31 cellular contexts compared by ENCODE assay signal in the genomic region with DNA sequence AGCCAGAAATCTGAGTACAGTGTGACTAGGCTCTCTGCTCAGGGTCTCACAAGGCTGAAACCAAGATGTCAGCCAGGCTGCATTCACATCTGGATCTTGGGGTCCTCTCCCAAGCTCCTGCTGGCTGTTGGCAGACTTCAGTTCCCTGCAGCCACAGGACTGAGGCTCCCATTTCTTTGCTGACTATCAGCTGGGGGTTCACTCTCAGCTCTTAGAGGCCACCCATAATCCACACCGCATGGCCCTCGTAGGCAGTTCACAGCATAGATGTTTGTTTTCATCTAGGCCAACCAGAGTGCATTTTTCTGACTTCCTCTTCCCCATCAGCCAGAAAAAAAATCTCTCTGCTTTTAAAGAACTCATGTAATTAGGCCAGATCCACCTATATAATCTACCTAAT.
"Had no signal": no experiment of that assay in that cellular context is flagged by ENCODE, and none has a peak within 500 bp of the region (broad histone marks: within the 10 kb centered on the region; RNA-seq: fewer than 3 reads in every experiment).

No MANE protein-coding gene starts in this region.

- FAIRE-seq: endometrium, frontal cortex had no signal

- H3K4me1 Mint-ChIP-seq: activated CD4-positive, alpha-beta memory T cell treated with anti-CD3 and anti-CD28 coated beads, Interleukin-2, amount 10 ng/mL, durations not matched to agents 7 days and 5 days; activated naive CD4-positive, alpha-beta T cell treated with anti-CD3 and anti-CD28 coated beads, Interleukin-2, amount 10 ng/mL, durations not matched to agents 7 days and 5 days; activated naive CD8-positive, alpha-beta T cell treated with anti-CD3 and anti-CD28 coated beads, Interleukin-2, amount 10 ng/mL, durations not matched to agents 7 days and 5 days; brain had no signal

- H3K4me3 ChIP-seq: ascending aorta, breast epithelium, cardiac muscle cell, colonic mucosa, esophagus squamous epithelium had no signal

- H3K4me3 Mint-ChIP-seq: activated CD4-positive, alpha-beta memory T cell treated with anti-CD3 and anti-CD28 coated beads, Interleukin-2, amount 10 ng/mL, durations not matched to agents 7 days and 5 days; activated CD4-positive, alpha-beta T cell treated with anti-CD3 and anti-CD28 coated beads, Interleukin-2, amount 10 ng/mL, durations not matched to agents 7 days and 5 days; activated naive CD4-positive, alpha-beta T cell treated with anti-CD3 and anti-CD28 coated beads, Interleukin-2, amount 10 ng/mL, durations not matched to agents 7 days and 5 days; activated naive CD8-positive, alpha-beta T cell treated with anti-CD3 and anti-CD28 coated beads, Interleukin-2, amount 10 ng/mL, durations not matched to agents 7 days and 5 days; activated T-cell treated with anti-CD3 and anti-CD28 coated beads, Interleukin-2, amount 50 U/mL, for 24 hours; activated T-cell treated with anti-CD3 and anti-CD28 coated beads, Interleukin-2, amount 50 U/mL, for 72 hours; brain; WTC11 had no signal

- H3K9me3 Mint-ChIP-seq: activated CD4-positive, alpha-beta memory T cell treated with anti-CD3 and anti-CD28 coated beads, Interleukin-2, amount 10 ng/mL, durations not matched to agents 7 days and 5 days; activated CD4-positive, alpha-beta T cell treated with anti-CD3 and anti-CD28 coated beads, Interleukin-2, amount 10 ng/mL, durations not matched to agents 7 days and 5 days; activated naive CD4-positive, alpha-beta T cell treated with anti-CD3 and anti-CD28 coated beads, Interleukin-2, amount 10 ng/mL, durations not matched to agents 7 days and 5 days; activated naive CD4-positive, alpha-beta T cell treated with anti-CD3 and anti-CD28 coated beads, Interleukin-2, amount 50 U/mL, for 72 hours; activated naive CD8-positive, alpha-beta T cell treated with anti-CD3 and anti-CD28 coated beads, Interleukin-2, amount 10 ng/mL, durations not matched to agents 7 days and 5 days; activated T-cell treated with anti-CD3 and anti-CD28 coated beads, Interleukin-2, amount 50 U/mL, for 24 hours; activated T-cell treated with anti-CD3 and anti-CD28 coated beads, Interleukin-2, amount 50 U/mL, for 72 hours; brain had no signal

- H3K27me3 Mint-ChIP-seq: activated CD4-positive, alpha-beta memory T cell treated with anti-CD3 and anti-CD28 coated beads, Interleukin-2, amount 10 ng/mL, durations not matched to agents 7 days and 5 days; activated CD4-positive, alpha-beta T cell treated with anti-CD3 and anti-CD28 coated beads, Interleukin-2, amount 10 ng/mL, durations not matched to agents 7 days and 5 days; activated naive CD4-positive, alpha-beta T cell treated with anti-CD3 and anti-CD28 coated beads, Interleukin-2, amount 10 ng/mL, durations not matched to agents 7 days and 5 days; activated naive CD8-positive, alpha-beta T cell treated with anti-CD3 and anti-CD28 coated beads, Interleukin-2, amount 10 ng/mL, durations not matched to agents 7 days and 5 days; activated T-cell treated with anti-CD3 and anti-CD28 coated beads, Interleukin-2, amount 50 U/mL, for 24 hours; brain had no signal

- ATAC-seq: activated naive CD4-positive, alpha-beta T cell treated with anti-CD3 and anti-CD28 coated beads, Interleukin-2, amount 50 U/mL, for 72 hours; activated T-cell treated with anti-CD3 and anti-CD28 coated beads, Interleukin-2, amount 50 U/mL, for 72 hours; WTC11 had no signal

- H3K4me1 ChIP-seq: ascending aorta, breast epithelium, colonic mucosa, esophagus squamous epithelium had no signal

- H3K27ac ChIP-seq: ascending aorta, breast epithelium, cardiac muscle cell, colonic mucosa, epithelial cell of prostate, esophagus squamous epithelium, VCaP had no signal

- H3K27me3 ChIP-seq: ascending aorta, cardiac muscle cell, colonic mucosa, esophagus squamous epithelium had no signal

- H3K9me3 ChIP-seq: ascending aorta, breast epithelium, colonic mucosa, esophagus squamous epithelium had no signal

- DNase-seq: activated CD4-positive, alpha-beta memory T cell treated with anti-CD3 and anti-CD28 coated beads, Interleukin-2, amount 10 ng/mL, durations not matched to agents 7 days and 5 days; activated CD4-positive, alpha-beta T cell treated with anti-CD3 and anti-CD28 coated beads for 1 hour; activated CD4-positive, alpha-beta T cell treated with anti-CD3 and anti-CD28 coated beads for 4 hours; activated CD4-positive, alpha-beta T cell treated with anti-CD3 and anti-CD28 coated beads, Interleukin-2, amount 10 ng/mL, durations not matched to agents 7 days and 5 days; activated CD4-positive, alpha-beta T cell treated with anti-CD3 and anti-CD28 coated beads, Interleukin-2, amount 50 U/mL, for 4 hours; activated CD8-positive, alpha-beta memory T cell treated with anti-CD3 and anti-CD28 coated beads, Interleukin-2, amount 50 U/mL, for 48 hours; activated gamma-delta T cell; activated naive CD4-positive, alpha-beta T cell; activated naive CD4-positive, alpha-beta T cell treated with anti-CD3 and anti-CD28 coated beads, Interleukin-2, amount 10 ng/mL, durations not matched to agents 7 days and 5 days; activated naive CD8-positive, alpha-beta T cell treated with anti-CD3 and anti-CD28 coated beads, Interleukin-2, amount 10 ng/mL, durations not matched to agents 7 days and 5 days; activated T-cell treated with anti-CD3 and anti-CD28 coated beads for 4 hours; activated T-cell treated with anti-CD3 and anti-CD28 coated beads, Interleukin-2, amount 50 U/mL, for 24 hours; activated T-cell treated with anti-CD3 and anti-CD28 coated beads, Interleukin-2, amount 50 U/mL, for 72 hours; central memory CD4-positive, alpha-beta T cell; cerebellar nuclear complex; colonic mucosa; effector CD8-positive, alpha-beta T cell; esophagus squamous epithelium; head of caudate nucleus; hippocampal formation; T-helper 2 cell had no signal

- H3K36me3 ChIP-seq: ascending aorta, breast epithelium, cardiac muscle cell, colonic mucosa, esophagus squamous epithelium had no signal

- H3K27ac Mint-ChIP-seq: activated CD4-positive, alpha-beta memory T cell treated with anti-CD3 and anti-CD28 coated beads, Interleukin-2, amount 10 ng/mL, durations not matched to agents 7 days and 5 days; activated CD4-positive, alpha-beta T cell treated with anti-CD3 and anti-CD28 coated beads, Interleukin-2, amount 10 ng/mL, durations not matched to agents 7 days and 5 days; activated naive CD4-positive, alpha-beta T cell treated with anti-CD3 and anti-CD28 coated beads, Interleukin-2, amount 10 ng/mL, durations not matched to agents 7 days and 5 days; activated naive CD4-positive, alpha-beta T cell treated with anti-CD3 and anti-CD28 coated beads, Interleukin-2, amount 50 U/mL, for 72 hours; activated naive CD8-positive, alpha-beta T cell treated with anti-CD3 and anti-CD28 coated beads, Interleukin-2, amount 10 ng/mL, durations not matched to agents 7 days and 5 days; activated T-cell treated with anti-CD3 and anti-CD28 coated beads, Interleukin-2, amount 50 U/mL, for 24 hours; activated T-cell treated with anti-CD3 and anti-CD28 coated beads, Interleukin-2, amount 50 U/mL, for 72 hours; brain; WTC11 had no signal
